In the genomic region with DNA sequence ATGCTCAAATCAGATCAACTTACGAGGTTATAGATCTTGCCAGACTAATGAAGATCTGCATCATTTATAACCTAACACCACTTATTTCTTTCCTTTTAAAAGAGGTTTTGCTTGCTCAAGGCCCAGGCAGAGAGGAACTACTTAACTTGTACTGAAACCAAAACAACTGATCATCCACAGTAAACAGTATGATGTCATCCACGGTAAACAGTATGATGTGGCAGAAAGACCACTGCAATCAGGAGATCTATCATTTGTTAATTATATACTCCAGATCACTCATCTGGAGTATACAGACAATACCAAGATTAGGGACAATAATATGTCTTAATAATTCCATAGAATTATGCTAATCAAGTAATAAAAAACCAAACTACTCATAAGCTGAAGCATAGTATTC, we compare ENCODE assay signal across 14 cellular contexts.
DNase-seq lines count a peak whose midpoint lies in the region; ATAC-seq, FAIRE-seq and TF ChIP-seq lines count a peak whose summit lies in the region.
"Had no signal": no experiment of that assay in that cellular context is flagged by ENCODE, and none has a peak within 500 bp of the region (broad histone marks: within the 10 kb centered on the region; RNA-seq: fewer than 3 reads in every experiment).

No MANE protein-coding gene starts in this region.

- no peak for TF ChIP-seq RAD21 in HepG2 (CRISPR knock-in tag; IDR thresholded peaks at IDR 0.05)

- H3K9ac ChIP-seq in HepG2 (ENCODE audit: insufficient read depth, low read depth, low read length): no peak overlapping the region

- H3K27me3 ChIP-seq in HepG2 (ENCODE audit: control insufficient read depth in 1 of 2, insufficient read depth in 2 of 2, low read length in 2 of 2): no peaks in the 10 kb centered on the region

- H3K9me3 Mint-ChIP-seq in Calu3 (ENCODE audit: low read depth, unreplicated experiment): no peaks in the 10 kb centered on the region
- H3K9me3 Mint-ChIP-seq: activated naive CD4-positive, alpha-beta T cell treated with anti-CD3 and anti-CD28 coated beads, Interleukin-2, amount 50 U/mL, for 72 hours had no signal

- no peaks in the 10 kb centered on the region for H3K79me2 ChIP-seq in HepG2 (ENCODE audit: insufficient read depth, low read length)

- H3K27ac Mint-ChIP-seq in T-helper 17 cell (no peak overlapping the region), Calu3 (ENCODE audit: unreplicated experiment) (no peak overlapping the region)
- H3K27ac Mint-ChIP-seq: activated naive CD4-positive, alpha-beta T cell treated with anti-CD3 and anti-CD28 coated beads, Interleukin-2, amount 50 U/mL, for 72 hours had no signal

- H2AFZ ChIP-seq in HepG2 (ENCODE audit: low read length): no peak overlapping the region

- H3K27me3 Mint-ChIP-seq in T-helper 17 cell: peaks cover 3% of the 10 kb centered on the region
- H3K27me3 Mint-ChIP-seq in Calu3 (ENCODE audit: unreplicated experiment): no peaks in the 10 kb centered on the region

- peak; percentile 59 for DNase-seq in DMS53 treated with DMSO at 0.1 percent for 48 hours (lab: John Stamatoyannopoulos, UW; ENCODE audit: unreplicated experiment)
- DNase-seq in LHCN-M2 (ENCODE audit: low read depth): peak; percentile 57
- DNase-seq in amniotic epithelial cell (ENCODE audit: low read depth): peak; percentile 21
- peak; percentile 2 for DNase-seq in HepG2 (ENCODE audit: low spot score)
- DNase-seq in NCI-H2171 treated with DMSO at 0.1 percent for 48 hours (lab: John Stamatoyannopoulos, UW): no peak
- no peak for DNase-seq in T-helper 17 cell
- no peak for DNase-seq in lower leg skin (ENCODE audit: low spot score in 2 of 2)
- no peak for DNase-seq in Calu3
- DNase-seq: cortex of kidney, NCI-H1105 treated with DMSO at 0.1 percent for 48 hours had no signal

- H3K9me3 ChIP-seq in HepG2 (ENCODE audit: low read length) (no peaks in the 10 kb centered on the region), T-helper 17 cell (ENCODE audit: control insufficient read depth, low read length, poor library complexity, severe bottlenecking) (no peaks in the 10 kb centered on the region)

- no peaks in the 10 kb centered on the region for H4K20me1 ChIP-seq in HepG2 (ENCODE audit: insufficient read depth, low read length)

- H3K36me3 ChIP-seq in HepG2 (replicated peaks in 1 of 2; ENCODE audit: control insufficient read depth in 1 of 2, insufficient read depth in 2 of 2, low read length in 2 of 2): no peaks in the 10 kb centered on the region

- POLR2A ChIA-PET in HepG2 (lab: Yijun Ruan, JAX): no interaction called here

- TF ChIP-seq CTCF in HepG2 (CRISPR knock-in tag; IDR thresholded peaks at IDR 0.05) (no peak), lower leg skin (IDR thresholded peaks at IDR 0.05) (no peak), Calu3 (IDR thresholded peaks at IDR 0.05; ENCODE audit: unreplicated experiment) (no peak)

- TF ChIP-seq EP300 in HepG2 (IDR thresholded peaks at IDR 0.05; ENCODE audit: low read depth in 2 of 2, low read length in 2 of 2) (no peak), HepG2 (CRISPR knock-in tag; IDR thresholded peaks at IDR 0.05; ENCODE audit: borderline replicate concordance) (no peak)

- H3K36me3 Mint-ChIP-seq in T-helper 17 cell (ENCODE audit: low read depth): no peaks in the 10 kb centered on the region
- H3K36me3 Mint-ChIP-seq in Calu3 (ENCODE audit: insufficient read depth, unreplicated experiment): no peaks in the 10 kb centered on the region
- H3K36me3 Mint-ChIP-seq: activated naive CD4-positive, alpha-beta T cell treated with anti-CD3 and anti-CD28 coated beads, Interleukin-2, amount 50 U/mL, for 72 hours had no signal

- H3K4me3 ChIP-seq in HepG2 (replicated peaks in 1 of 3; ENCODE audit: insufficient read depth in 1 of 3, low read depth in 2 of 3, low read length in 3 of 3): no peak overlapping the region
- H3K4me3 ChIP-seq in lower leg skin (ENCODE audit: low read depth, poor library complexity, severe bottlenecking): no peak overlapping the region

- H3K4me3 Mint-ChIP-seq in T-helper 17 cell (no peak overlapping the region), Calu3 (ENCODE audit: low read depth, unreplicated experiment) (no peak overlapping the region)

- BruUV-seq in HepG2 (replicated peaks; lab: Mats Ljungman, UMichigan) (no TSS peak), Calu3 (replicated peaks; lab: Mats Ljungman, UMichigan) (no TSS peak)

- CTCF ChIA-PET in HepG2 (lab: Yijun Ruan, JAX; ENCODE audit: low intra/inter-chr PET ratio, low total read pairs): no interaction called here
- CTCF ChIA-PET in Calu3 (lab: Charles Lee): interaction anchor here (0.7 kb wide), 1 partner anchor 215 kb away, joined by 6 read pairs; no protein-coding TSS in a partner anchor

- in situ Hi-C loops in HepG2 (cut with HindIII; ENCODE audit: extremely low pct_ligation_motif_present, low pct_unique_long_range_greater_than_20kb): no loop called here

- ATAC-seq in HepG2 (no peak), T-helper 17 cell (no peak)
- ATAC-seq: activated naive CD4-positive, alpha-beta T cell treated with anti-CD3 and anti-CD28 coated beads, Interleukin-2, amount 50 U/mL, for 72 hours; HCT116 had no signal

- no peaks in the 10 kb centered on the region for H3K4me1 ChIP-seq in HepG2 (ENCODE audit: insufficient read depth, low read length)

- no peak overlapping the region for H3K4me2 ChIP-seq in HepG2 (ENCODE audit: low read depth, low read length)

- FAIRE-seq in HepG2 (lab: Jason Lieb, UNC): no peak
- FAIRE-seq: kidney had no signal

- H3K4me1 Mint-ChIP-seq in T-helper 17 cell (no peaks in the 10 kb centered on the region), Calu3 (ENCODE audit: low read depth, unreplicated experiment) (no peaks in the 10 kb centered on the region)

- TF ChIP-seq POLR2A in HepG2 (IDR thresholded peaks at IDR 0.05; ENCODE audit: insufficient read depth in 1 of 2, low read depth in 2 of 2, low read length in 2 of 2) (no peak), lower leg skin (IDR thresholded peaks at IDR 0.05) (no peak)

- no peak overlapping the region for H3K27ac ChIP-seq in HepG2 (ENCODE audit: extremely low read length, insufficient read depth, low read length)
- H3K27ac ChIP-seq: C4-2B had no signal

- intact Hi-C loops in HepG2 (cut with micrococcal nuclease; ENCODE audit: unreplicated experiment) (no loop called here), lower leg skin (cut with DNase I; ENCODE audit: low total_unique reads) (no loop called here), Calu3 (cut with micrococcal nuclease; ENCODE audit: unreplicated experiment) (no loop called here)

- 85% methylated on average over 2 of the region's 2 CpGs for WGBS in HepG2 (ENCODE audit: low lambda C conversion rate)
- 83 to 85% methylated on average over 2 of the region's 2 CpGs for WGBS in lower leg skin, 2 donors

TF ChIP-seq in HepG2, 621 proteins besides CTCF, POLR2A, EP300 and RAD21:
- TF ChIP-seq DPF2 (CRISPR knock-in tag; IDR thresholded peaks at IDR 0.05; ENCODE audit: borderline replicate concordance, low read depth) (no peak), KMT2A (CRISPR knock-in tag; IDR thresholded peaks at IDR 0.05) (no peak), ATF7 (IDR thresholded peaks at IDR 0.05) (peak; percentile 79), ATF7 (CRISPR knock-in tag; IDR thresholded peaks at IDR 0.05) (no peak)

Comparison
In these comparisons a context has a peak if more than half of its experiments do, and no peak if none do; other contexts are left out.
1. DNase-seq: peak in DMS53 treated with DMSO at 0.1 percent for 48 hours (single experiment), LHCN-M2 (single experiment), amniotic epithelial cell (single experiment) and HepG2 (single experiment); none in NCI-H2171 treated with DMSO at 0.1 percent for 48 hours (single experiment), T-helper 17 cell (0 of 3), lower leg skin (0 of 2) and Calu3 (single experiment).